In genomic region chr7:100407285-100408180, GRCh38 we compare ENCODE assay signal across 8 cellular contexts. TPM values are rescaled to one million over a fixed set of nuclear protein-coding genes. Genes with fewer than 3 reads are reported as not detected.
DNase-seq lines count a peak whose midpoint lies in the region; ATAC-seq lines count a peak whose summit lies in the region.

No MANE protein-coding gene starts in this region.

- no peaks in the 10 kb centered on the region for H3K27me3 Mint-ChIP-seq in activated T-helper 17 cell treated with anti-CD3 and anti-CD28 coated beads, Interleukin-2, amount 50 U/mL, for 72 hours

- no peaks in the 10 kb centered on the region for H3K4me1 Mint-ChIP-seq in activated T-helper 17 cell treated with anti-CD3 and anti-CD28 coated beads, Interleukin-2, amount 50 U/mL, for 72 hours

- no peak overlapping the region for H3K27ac Mint-ChIP-seq in activated T-helper 17 cell treated with anti-CD3 and anti-CD28 coated beads, Interleukin-2, amount 50 U/mL, for 72 hours

- no peaks in the 10 kb centered on the region for H3K36me3 Mint-ChIP-seq in activated T-helper 17 cell treated with anti-CD3 and anti-CD28 coated beads, Interleukin-2, amount 50 U/mL, for 72 hours (ENCODE audit: low read depth)

- ATAC-seq in HG02973 (IDR thresholded peaks at IDR 0.05; ENCODE audit: unreplicated experiment), result peak; percentile 67
- peak; percentile 80 for ATAC-seq in activated T-helper 17 cell treated with anti-CD3 and anti-CD28 coated beads, Interleukin-2, amount 50 U/mL, for 72 hours (replicated peaks)

- DNase-seq in NCI-H2081 (lab: John Stamatoyannopoulos, UW), result peak; percentile 61 to 71
- no peak for DNase-seq in NCI-H2081 treated with DMSO at 0.1 percent for 48 hours (lab: John Stamatoyannopoulos, UW)
- DNase-seq in NOMO-1 treated with DMSO at 0.1 percent for 48 hours (lab: John Stamatoyannopoulos, UW; ENCODE audit: unreplicated experiment), result peak; percentile 74
- peak; percentile 64 for DNase-seq in glomerular visceral epithelial cell (ENCODE audit: extremely low spot score)
- DNase-seq in retina, result peak; percentile 23
- DNase-seq in effector CD8-positive, alpha-beta T cell (lab: John Stamatoyannopoulos, UW), result no peak

- H3K9me3 Mint-ChIP-seq in activated T-helper 17 cell treated with anti-CD3 and anti-CD28 coated beads, Interleukin-2, amount 50 U/mL, for 72 hours, result no peaks in the 10 kb centered on the region

- H3K4me3 Mint-ChIP-seq in activated T-helper 17 cell treated with anti-CD3 and anti-CD28 coated beads, Interleukin-2, amount 50 U/mL, for 72 hours, result no peak overlapping the region

RNA-seq across cellular contexts. Expression of gene ZCWPW1, which starts 21.0 kb away (rescaled TPM):
- 1 to 10 TPM; 3.1 to 3.8 TPM for total RNA-seq in activated T-helper 17 cell treated with anti-CD3 and anti-CD28 coated beads, Interleukin-2, amount 50 U/mL, for 72 hours

RNA-seq across cellular contexts. Expression of gene MEPCE, which starts 22.1 kb away (rescaled TPM):
- total RNA-seq in activated T-helper 17 cell treated with anti-CD3 and anti-CD28 coated beads, Interleukin-2, amount 50 U/mL, for 72 hours, result 10 to 100 TPM; 59.5 to 65.2 TPM

RNA-seq across cellular contexts. Expression of gene PPP1R35, which starts 28.8 kb away (rescaled TPM):
- total RNA-seq in activated T-helper 17 cell treated with anti-CD3 and anti-CD28 coated beads, Interleukin-2, amount 50 U/mL, for 72 hours, result 10 to 100 TPM; 51.2 to 63.6 TPM

RNA-seq across cellular contexts. Expression of gene PILRA, which starts 34.2 kb away (rescaled TPM):
- total RNA-seq in activated T-helper 17 cell treated with anti-CD3 and anti-CD28 coated beads, Interleukin-2, amount 50 U/mL, for 72 hours, result 1 to 10 TPM; 2.7 to 7.0 TPM

RNA-seq across cellular contexts. Expression of gene PILRB, which starts 49.6 kb away (rescaled TPM):
- 10 to 100 TPM; 36.5 to 63.4 TPM for total RNA-seq in activated T-helper 17 cell treated with anti-CD3 and anti-CD28 coated beads, Interleukin-2, amount 50 U/mL, for 72 hours

Comparison
In these comparisons a context has a peak if more than half of its experiments do, and no peak if none do; other contexts are left out.
1. DNase-seq: peak in NCI-H2081 (2 of 2), NOMO-1 treated with DMSO at 0.1 percent for 48 hours (single experiment), glomerular visceral epithelial cell (single experiment) and retina (single experiment); none in NCI-H2081 treated with DMSO at 0.1 percent for 48 hours (single experiment) and effector CD8-positive, alpha-beta T cell (single experiment).